8 cellular contexts compared by ENCODE assay signal in genomic region chr16:70249697-70250096, GRCh38. TPM values are rescaled to one million over a fixed set of nuclear protein-coding genes. Genes with fewer than 3 reads are reported as not detected.
DNase-seq lines count a peak whose midpoint lies in the region; ATAC-seq and TF ChIP-seq lines count a peak whose summit lies in the region.
"Not testable (repeated sequence)": the region's sequence is repeated elsewhere in the genome, so short reads cannot be mapped to it uniquely, and the experiment has no call there.

No MANE protein-coding gene starts in this region.

- H3K79me2 ChIP-seq in DND-41 (ENCODE audit: insufficient read depth, low read length) (peaks cover 39% of the 10 kb centered on the region), KMS-11 (ENCODE audit: insufficient read depth, low read depth) (peaks cover 39% of the 10 kb centered on the region)

- peak overlapping the region; percentile 93 for H3K27ac Mint-ChIP-seq in T-helper 17 cell
- peak overlapping the region; percentile 52 for H3K27ac Mint-ChIP-seq in activated T-helper 1 cell treated with anti-CD3 and anti-CD28 coated beads, Interleukin-12 subunit alpha, Interleukin-12 subunit beta, Interleukin-2, Interleukin-4 antibody, amounts not matched to agents 30 ng/mL and 10 ng/mL and 1 ng/mL, durations not matched to agents 14 hours and 24 hours and 36 hours
- not testable (repeated sequence) for H3K27ac Mint-ChIP-seq in central memory CD8-positive, alpha-beta T cell (ENCODE audit: low read depth); neural crest cell (ENCODE audit: unreplicated experiment)
- peak overlapping the region in 5 of 6 donors; percentile 53 to 82 (median 71) for H3K27ac Mint-ChIP-seq in immature natural killer cell

- TF ChIP-seq CTCF in DND-41 (IDR thresholded peaks at IDR 0.05; ENCODE audit: borderline replicate concordance, extremely low read depth, low read length, poor library complexity, severe bottlenecking); KMS-11 (conservative IDR thresholded peaks at IDR 0.05; ENCODE audit: low read depth, low read length); neural crest cell (conservative IDR thresholded peaks at IDR 0.05); upper lobe of right lung (IDR thresholded peaks at IDR 0.05): not testable (repeated sequence)

- H3K4me1 ChIP-seq in DND-41 (ENCODE audit: insufficient read depth, low read length) (peaks cover 27% of the 10 kb centered on the region), KMS-11 (ENCODE audit: low read depth, poor library complexity, severe bottlenecking) (peaks cover 27% of the 10 kb centered on the region), upper lobe of right lung (peaks cover 22% of the 10 kb centered on the region)

- not testable (repeated sequence) for H3K9me3 ChIP-seq in DND-41 (ENCODE audit: insufficient read depth, low read length, severe bottlenecking); T-helper 17 cell (ENCODE audit: control insufficient read depth, low read length, poor library complexity, severe bottlenecking); upper lobe of right lung

- intact Hi-C loops in activated T-helper 1 cell treated with anti-CD3 and anti-CD28 coated beads, Interleukin-12 subunit alpha, Interleukin-12 subunit beta, Interleukin-2, Interleukin-4 antibody, amounts not matched to agents 30 ng/mL and 10 ng/mL and 1 ng/mL, durations not matched to agents 14 hours and 24 hours and 36 hours (cut with micrococcal nuclease) = loop anchor here (5.0 kb wide), 2 partner anchors 188 to 203 kb away; partner anchors contain the start of genes FCSK and ST3GAL2
- intact Hi-C loops in upper lobe of right lung (cut with DNase I) = not testable (repeated sequence)

- H3K9ac ChIP-seq in DND-41 (ENCODE audit: low read depth, low read length) = peak overlapping the region; percentile 96
- H3K9ac ChIP-seq in KMS-11 = not testable (repeated sequence)

- H3K27ac ChIP-seq in DND-41 (ENCODE audit: low read length); KMS-11: not testable (repeated sequence)
- H3K27ac ChIP-seq in upper lobe of right lung = peak overlapping the region; percentile 30

- not testable (repeated sequence) for DNase-seq in DND-41; T-helper 17 cell; activated T-helper 1 cell treated with anti-CD3 and anti-CD28 coated beads, Interleukin-12 subunit alpha, Interleukin-12 subunit beta, Interleukin-2, Interleukin-4 antibody, amounts not matched to agents 30 ng/mL and 10 ng/mL and 1 ng/mL, durations not matched to agents 14 hours and 24 hours and 36 hours (ENCODE audit: low spot score); central memory CD8-positive, alpha-beta T cell (ENCODE audit: low spot score in 2 of 2); immature natural killer cell; neural crest cell (ENCODE audit: low read depth, low spot score); upper lobe of right lung

- H3K36me3 Mint-ChIP-seq in T-helper 17 cell (ENCODE audit: low read depth); immature natural killer cell: not testable (repeated sequence)
- peaks cover 26% of the 10 kb centered on the region for H3K36me3 Mint-ChIP-seq in activated T-helper 1 cell treated with anti-CD3 and anti-CD28 coated beads, Interleukin-12 subunit alpha, Interleukin-12 subunit beta, Interleukin-2, Interleukin-4 antibody, amounts not matched to agents 30 ng/mL and 10 ng/mL and 1 ng/mL, durations not matched to agents 14 hours and 24 hours and 36 hours (ENCODE audit: low read depth)
- H3K36me3 Mint-ChIP-seq in central memory CD8-positive, alpha-beta T cell (ENCODE audit: insufficient read depth) = peaks cover 22% of the 10 kb centered on the region
- peaks cover 18% of the 10 kb centered on the region for H3K36me3 Mint-ChIP-seq in neural crest cell (ENCODE audit: low read depth)

- H3K4me1 Mint-ChIP-seq in T-helper 17 cell (peaks cover 10% of the 10 kb centered on the region), immature natural killer cell (peaks cover 23 to 40% of the 10 kb centered on the region in 2 donors)
- peaks cover 17% of the 10 kb centered on the region for H3K4me1 Mint-ChIP-seq in activated T-helper 1 cell treated with anti-CD3 and anti-CD28 coated beads, Interleukin-12 subunit alpha, Interleukin-12 subunit beta, Interleukin-2, Interleukin-4 antibody, amounts not matched to agents 30 ng/mL and 10 ng/mL and 1 ng/mL, durations not matched to agents 14 hours and 24 hours and 36 hours (ENCODE audit: low read depth)
- H3K4me1 Mint-ChIP-seq in central memory CD8-positive, alpha-beta T cell; neural crest cell: not testable (repeated sequence)

- H3K4me2 ChIP-seq in DND-41 (ENCODE audit: insufficient read depth, low read length) (peak overlapping the region; percentile 91; the same call in 1 of the 2 replicates), KMS-11 (peak overlapping the region; percentile 88)

- peak overlapping the region; percentile 82 for H3K4me3 Mint-ChIP-seq in T-helper 17 cell
- peak overlapping the region; percentile 74 for H3K4me3 Mint-ChIP-seq in activated T-helper 1 cell treated with anti-CD3 and anti-CD28 coated beads, Interleukin-12 subunit alpha, Interleukin-12 subunit beta, Interleukin-2, Interleukin-4 antibody, amounts not matched to agents 30 ng/mL and 10 ng/mL and 1 ng/mL, durations not matched to agents 14 hours and 24 hours and 36 hours
- H3K4me3 Mint-ChIP-seq in central memory CD8-positive, alpha-beta T cell = peak overlapping the region; percentile 74
- H3K4me3 Mint-ChIP-seq in immature natural killer cell = peak overlapping the region in 4 of 5 donors; percentile 44 to 75 (median 56)
- peak overlapping the region; percentile 72 for H3K4me3 Mint-ChIP-seq in neural crest cell

- H4K20me1 ChIP-seq in DND-41 (ENCODE audit: insufficient read depth, low read length) (peaks cover 34% of the 10 kb centered on the region), KMS-11 (ENCODE audit: insufficient read depth) (peaks cover 18% of the 10 kb centered on the region)

- H3K36me3 ChIP-seq in DND-41 (ENCODE audit: insufficient read depth, low read length) = peaks cover 44% of the 10 kb centered on the region
- not testable (repeated sequence) for H3K36me3 ChIP-seq in KMS-11 (ENCODE audit: insufficient read depth)
- peaks cover 33% of the 10 kb centered on the region for H3K36me3 ChIP-seq in upper lobe of right lung

- H2AFZ ChIP-seq in DND-41 (ENCODE audit: low read depth, low read length); KMS-11 (ENCODE audit: low read depth): not testable (repeated sequence)

- H3K4me3 ChIP-seq in DND-41 (ENCODE audit: low read depth in 1 of 2, low read length in 2 of 2) = peak overlapping the region in 1 of 2 experiments; percentile 60; a peak in 2 of 4 replicates
- not testable (repeated sequence) for H3K4me3 ChIP-seq in KMS-11 (IDR thresholded peaks at IDR 0.05; ENCODE audit: insufficient read depth, low read depth, low read length); upper lobe of right lung

- ATAC-seq in DND-41 (ENCODE audit: insufficient read depth, low read depth); T-helper 17 cell; central memory CD8-positive, alpha-beta T cell (replicated peaks; ENCODE audit: extremely low read depth, poor library complexity, severe bottlenecking); upper lobe of right lung: not testable (repeated sequence)

- not testable (repeated sequence) for H3K27me3 Mint-ChIP-seq in T-helper 17 cell; activated T-helper 1 cell treated with anti-CD3 and anti-CD28 coated beads, Interleukin-12 subunit alpha, Interleukin-12 subunit beta, Interleukin-2, Interleukin-4 antibody, amounts not matched to agents 30 ng/mL and 10 ng/mL and 1 ng/mL, durations not matched to agents 14 hours and 24 hours and 36 hours (ENCODE audit: insufficient read depth); central memory CD8-positive, alpha-beta T cell; immature natural killer cell (ENCODE audit: low read depth in 3 of 3); neural crest cell (ENCODE audit: low read depth)

- not testable (repeated sequence) for H3K9me3 Mint-ChIP-seq in activated T-helper 1 cell treated with anti-CD3 and anti-CD28 coated beads, Interleukin-12 subunit alpha, Interleukin-12 subunit beta, Interleukin-2, Interleukin-4 antibody, amounts not matched to agents 30 ng/mL and 10 ng/mL and 1 ng/mL, durations not matched to agents 14 hours and 24 hours and 36 hours; central memory CD8-positive, alpha-beta T cell; immature natural killer cell; neural crest cell

- H3K27me3 ChIP-seq in DND-41 (ENCODE audit: insufficient read depth, low read length, poor library complexity); KMS-11 (ENCODE audit: insufficient read depth, low read depth); upper lobe of right lung: not testable (repeated sequence)

RNA-seq across cellular contexts. Expression of gene EXOSC6, which starts 2.0 kb away (rescaled TPM):
- total RNA-seq in T-helper 17 cell (10 to 100 TPM; 27.4 to 31.6 TPM), neural crest cell (39.5 and 41.6 TPM in 2 replicates), upper lobe of right lung (22.1 TPM)
- 40.5 and 42.1 TPM in 2 replicates for total RNA-seq in activated T-helper 1 cell treated with anti-CD3 and anti-CD28 coated beads, Interleukin-12 subunit alpha, Interleukin-12 subunit beta, Interleukin-2, Interleukin-4 antibody, amounts not matched to agents 30 ng/mL and 10 ng/mL and 1 ng/mL, durations not matched to agents 14 hours and 24 hours and 36 hours
- 10 to 100 TPM in 1 of 3 donors, 1 to 10 TPM in 2; 3.9 to 11.8 (median 5.9) TPM for polyA plus RNA-seq in immature natural killer cell

RNA-seq across cellular contexts. Expression of gene AARS1, which starts 39.6 kb away (rescaled TPM):
- total RNA-seq in T-helper 17 cell (10 to 100 TPM; 14.7 to 20.6 TPM), neural crest cell (128 and 129 TPM in 2 replicates), upper lobe of right lung (113 TPM)
- total RNA-seq in activated T-helper 1 cell treated with anti-CD3 and anti-CD28 coated beads, Interleukin-12 subunit alpha, Interleukin-12 subunit beta, Interleukin-2, Interleukin-4 antibody, amounts not matched to agents 30 ng/mL and 10 ng/mL and 1 ng/mL, durations not matched to agents 14 hours and 24 hours and 36 hours = 109 and 111 TPM in 2 replicates
- polyA plus RNA-seq in immature natural killer cell = 10 to 100 TPM; 25.4 to 47.1 (median 38.6) TPM

RNA-seq across cellular contexts. Expression of gene DDX19B, which starts 49.3 kb away (rescaled TPM):
- total RNA-seq in T-helper 17 cell = 10 to 100 TPM; 28.7 to 31.2 TPM
- total RNA-seq in activated T-helper 1 cell treated with anti-CD3 and anti-CD28 coated beads, Interleukin-12 subunit alpha, Interleukin-12 subunit beta, Interleukin-2, Interleukin-4 antibody, amounts not matched to agents 30 ng/mL and 10 ng/mL and 1 ng/mL, durations not matched to agents 14 hours and 24 hours and 36 hours = 28.0 and 31.2 TPM in 2 replicates
- polyA plus RNA-seq in immature natural killer cell = 10 to 100 TPM; 53.1 to 85.3 (median 68.7) TPM
- 39.7 and 45.2 TPM in 2 replicates for total RNA-seq in neural crest cell
- 27.6 TPM for total RNA-seq in upper lobe of right lung
